23 cellular contexts compared by ENCODE assay signal in genomic region chr10:113504423-113504822, GRCh38. TPM values are rescaled to one million over a fixed set of nuclear protein-coding genes. Genes with fewer than 3 reads are reported as not detected.
DNase-seq lines count a peak whose midpoint lies in the region; FAIRE-seq and TF ChIP-seq lines count a peak whose summit lies in the region.
"Had no signal": no experiment of that assay in that cellular context is flagged by ENCODE, and none has a peak within 500 bp of the region (broad histone marks: within the 10 kb centered on the region; RNA-seq: fewer than 3 reads in every experiment).

No MANE protein-coding gene starts in this region.

- H3K36me3 ChIP-seq in breast epithelium (no peaks in the 10 kb centered on the region), bronchial epithelial cell (ENCODE audit: control insufficient read depth, insufficient read depth, low read length) (no peaks in the 10 kb centered on the region), trophoblast cell (ENCODE audit: control insufficient read depth in 1 of 2, insufficient read depth in 2 of 2, low read length in 2 of 2) (no peaks in the 10 kb centered on the region)
- H3K36me3 ChIP-seq: BE2C had no signal

- peak; percentile 26 for DNase-seq in MCF 10A (ENCODE audit: unreplicated experiment)
- no peak for DNase-seq in breast epithelium (ENCODE audit: low spot score in 2 of 2)
- peak; percentile 39 for DNase-seq in bronchial epithelial cell (ENCODE audit: low read depth)
- DNase-seq in fibroblast of mammary gland (ENCODE audit: low read depth): peak; percentile 16
- peak in 1 of 2 donors; percentile 4 for DNase-seq in trophoblast cell
- no peak for DNase-seq in A172 (ENCODE audit: low spot score)
- DNase-seq in H9: no peak
- DNase-seq in AG08395 (ENCODE audit: low spot score): no peak
- DNase-seq: 8988T; BE2C; C1 segment of cervical spinal cord; CD4-positive, CD25-positive, alpha-beta regulatory T cell; CD8-positive, alpha-beta memory T cell; COR-L47; DMS 273 treated with DMSO at 0.1 percent for 48 hours; DMS53; DND-41; EL; GOT3; H7 had no signal

- POLR2A ChIA-PET in MCF 10A (lab: Yijun Ruan, JAX): no interaction called here

- BruUV-seq in MCF 10A (replicated peaks; lab: Mats Ljungman, UMichigan): no TSS peak

- no peaks in the 10 kb centered on the region for H3K36me3 Mint-ChIP-seq in MCF 10A (ENCODE audit: insufficient read depth, unreplicated experiment)
- H3K36me3 Mint-ChIP-seq in H9 (ENCODE audit: insufficient read depth in 1 of 3, low read depth in 3 of 3): peaks cover 0 to 3% (median 0%) of the 10 kb centered on the region in 3 experiments; a peak in 1 of 7 replicates
- H3K36me3 Mint-ChIP-seq: CD4-positive, CD25-positive, alpha-beta regulatory T cell; CD8-positive, alpha-beta memory T cell had no signal

- H3K9ac ChIP-seq in trophoblast cell (ENCODE audit: low read length) (no peak overlapping the region), H9 (ENCODE audit: extremely low read depth, insufficient read length, low read length) (no peak overlapping the region)

- no peaks in the 10 kb centered on the region for H3K9me3 Mint-ChIP-seq in MCF 10A (ENCODE audit: unreplicated experiment)
- H3K9me3 Mint-ChIP-seq in H9: no peaks in the 10 kb centered on the region; a peak in 1 of 5 replicates
- H3K9me3 Mint-ChIP-seq: CD4-positive, CD25-positive, alpha-beta regulatory T cell had no signal

- no peak for TF ChIP-seq POLR2A in breast epithelium (IDR thresholded peaks at IDR 0.05)

- no peak overlapping the region for H3K4me3 Mint-ChIP-seq in MCF 10A (ENCODE audit: unreplicated experiment)
- H3K4me3 Mint-ChIP-seq in H9: no peak overlapping the region
- H3K4me3 Mint-ChIP-seq: CD4-positive, CD25-positive, alpha-beta regulatory T cell; CD8-positive, alpha-beta memory T cell had no signal

- no peak overlapping the region for H2AK5ac ChIP-seq in trophoblast cell (ENCODE audit: low read length)
- H2AK5ac ChIP-seq in H9 (ENCODE audit: insufficient read length, low read length): no peak overlapping the region

- intact Hi-C loops in MCF 10A (cut with micrococcal nuclease) (no loop called here), breast epithelium (cut with DNase I; ENCODE audit: low total_unique reads) (no loop called here)

- H3K4me1 Mint-ChIP-seq in MCF 10A (ENCODE audit: insufficient read depth, unreplicated experiment): no peaks in the 10 kb centered on the region
- no peaks in the 10 kb centered on the region for H3K4me1 Mint-ChIP-seq in H9
- H3K4me1 Mint-ChIP-seq: CD4-positive, CD25-positive, alpha-beta regulatory T cell; CD8-positive, alpha-beta memory T cell had no signal

- no peaks in the 10 kb centered on the region for H4K20me1 ChIP-seq in H9 (ENCODE audit: control insufficient read depth, insufficient read depth, insufficient read length)

- H3K4ac ChIP-seq in trophoblast cell (ENCODE audit: low read depth, low read length): no peak overlapping the region
- no peak overlapping the region for H3K4ac ChIP-seq in H9 (ENCODE audit: low read depth, low read length)

- H3K23ac ChIP-seq in trophoblast cell (ENCODE audit: low read length) (peak overlapping the region; percentile 66), H9 (ENCODE audit: insufficient read length, low read depth, low read length) (no peak overlapping the region)

- H3K27me3 ChIP-seq in breast epithelium: no peaks in the 10 kb centered on the region
- no peaks in the 10 kb centered on the region for H3K27me3 ChIP-seq in bronchial epithelial cell (ENCODE audit: control insufficient read depth, insufficient read depth, low read length)
- H3K27me3 ChIP-seq in trophoblast cell (ENCODE audit: insufficient read depth, low read length): no peaks in the 10 kb centered on the region
- no peaks in the 10 kb centered on the region for H3K27me3 ChIP-seq in H9 (ENCODE audit: insufficient read depth, low read length)
- H3K27me3 ChIP-seq: BE2C had no signal

- no peak overlapping the region for H3K27ac Mint-ChIP-seq in MCF 10A (ENCODE audit: low read depth, unreplicated experiment)
- no peak overlapping the region for H3K27ac Mint-ChIP-seq in H9
- H3K27ac Mint-ChIP-seq: CD4-positive, CD25-positive, alpha-beta regulatory T cell; CD8-positive, alpha-beta memory T cell had no signal

- H2AFZ ChIP-seq in trophoblast cell (ENCODE audit: insufficient read depth, low read length, poor library complexity) (no peak overlapping the region), H9 (ENCODE audit: low read length) (no peak overlapping the region)

- H3K18ac ChIP-seq in trophoblast cell (ENCODE audit: low read length): no peak overlapping the region
- H3K18ac ChIP-seq in H9 (ENCODE audit: insufficient read length, low read depth, low read length): no peak overlapping the region

- H4K8ac ChIP-seq in trophoblast cell (ENCODE audit: low read depth, low read length) (no peak overlapping the region), H9 (replicated peaks; ENCODE audit: insufficient read length, low read depth, low read length) (no peak overlapping the region)

- H3K27ac ChIP-seq in breast epithelium (no peak overlapping the region), trophoblast cell (ENCODE audit: low read depth, low read length) (no peak overlapping the region), H9 (ENCODE audit: insufficient read length, low read depth, low read length) (no peak overlapping the region)

- H4K5ac ChIP-seq in H9 (ENCODE audit: insufficient read length, low read depth, low read length): no peak overlapping the region

- H3K79me2 ChIP-seq in trophoblast cell (ENCODE audit: control insufficient read depth, insufficient read depth, low read length, poor library complexity): no peaks in the 10 kb centered on the region
- H3K79me2 ChIP-seq in H9 (ENCODE audit: insufficient read depth, low read length): no peaks in the 10 kb centered on the region; the same call in 1 of the 2 replicates

- CTCF ChIA-PET in MCF 10A (lab: Yijun Ruan, JAX): interaction anchor here (1.3 kb wide), 1 partner anchor 16 kb away, joined by 4 read pairs; no protein-coding TSS in a partner anchor

- TF ChIP-seq CTCF in MCF 10A (IDR thresholded peaks at IDR 0.05; ENCODE audit: unreplicated experiment) (no peak), breast epithelium (IDR thresholded peaks at IDR 0.05) (no peak), bronchial epithelial cell (IDR thresholded peaks at IDR 0.05; ENCODE audit: insufficient read depth, low read length, severe bottlenecking) (no peak), fibroblast of mammary gland (conservative IDR thresholded peaks at IDR 0.05; ENCODE audit: control insufficient read depth, insufficient read depth, low read depth, low read length) (no peak), H9 (conservative IDR thresholded peaks at IDR 0.05) (no peak)

- no peak overlapping the region for H4K12ac ChIP-seq in trophoblast cell (ENCODE audit: low read depth, low read length)

- H3K27me3 Mint-ChIP-seq in MCF 10A (ENCODE audit: insufficient read depth, unreplicated experiment) (peaks cover 65% of the 10 kb centered on the region), H9 (ENCODE audit: low read depth) (peaks cover 55% of the 10 kb centered on the region)

- no peak overlapping the region for H4K91ac ChIP-seq in trophoblast cell (ENCODE audit: low read depth, low read length)
- no peak overlapping the region for H4K91ac ChIP-seq in H9 (ENCODE audit: insufficient read length, low read depth, low read length)

- no peaks in the 10 kb centered on the region for H3K23me2 ChIP-seq in H9 (ENCODE audit: insufficient read length, low read depth, low read length, poor library complexity, severe bottlenecking)

- H2BK12ac ChIP-seq in trophoblast cell (ENCODE audit: low read length) (no peak overlapping the region), H9 (ENCODE audit: insufficient read length, low read depth, low read length) (no peak overlapping the region)

- H3K14ac ChIP-seq in trophoblast cell (ENCODE audit: low read length) (no peak overlapping the region), H9 (ENCODE audit: insufficient read depth, low read length) (no peak overlapping the region)

- H2BK5ac ChIP-seq in trophoblast cell (ENCODE audit: low read depth, low read length, poor library complexity) (no peak overlapping the region), H9 (ENCODE audit: insufficient read length, low read length) (no peak overlapping the region)

- no peaks in the 10 kb centered on the region for H3K79me1 ChIP-seq in trophoblast cell (ENCODE audit: low read length)
- no peaks in the 10 kb centered on the region for H3K79me1 ChIP-seq in H9 (ENCODE audit: insufficient read depth, low read depth, low read length, poor library complexity, severe bottlenecking)

- H2BK120ac ChIP-seq in trophoblast cell (ENCODE audit: insufficient read depth, low read length, poor library complexity): no peak overlapping the region
- H2BK120ac ChIP-seq in H9 (ENCODE audit: low read depth, low read length, poor library complexity, severe bottlenecking): no peak overlapping the region

- no peak overlapping the region for H3K4me3 ChIP-seq in breast epithelium
- no peak overlapping the region for H3K4me3 ChIP-seq in bronchial epithelial cell (ENCODE audit: low read depth, low read length)
- no peak overlapping the region for H3K4me3 ChIP-seq in fibroblast of mammary gland (ENCODE audit: control insufficient read depth, low read depth, low read length)
- H3K4me3 ChIP-seq in trophoblast cell (ENCODE audit: low read depth, low read length): no peak overlapping the region

- H3K4me2 ChIP-seq in trophoblast cell (ENCODE audit: low read length) (no peak overlapping the region), H9 (ENCODE audit: insufficient read depth, insufficient read length, low read length) (no peak overlapping the region)

- H2BK20ac ChIP-seq in H9 (ENCODE audit: low read depth, low read length, poor library complexity, severe bottlenecking): no peak overlapping the region

- H3K56ac ChIP-seq in H9 (ENCODE audit: insufficient read length, low read depth, low read length): no peak overlapping the region

- H2BK15ac ChIP-seq in H9 (ENCODE audit: low read depth, low read length): no peak overlapping the region

- H3K4me1 ChIP-seq in breast epithelium (no peaks in the 10 kb centered on the region), trophoblast cell (ENCODE audit: control insufficient read depth in 1 of 2, insufficient read depth in 2 of 2, low read length in 2 of 2) (no peaks in the 10 kb centered on the region), H9 (ENCODE audit: insufficient read depth, low read length) (no peaks in the 10 kb centered on the region)
- H3K4me1 ChIP-seq: BE2C had no signal

- no peak for FAIRE-seq in bronchial epithelial cell (lab: Jason Lieb, UNC)
- FAIRE-seq: GM12891 had no signal

- no peak overlapping the region for H3T11ph ChIP-seq in H9 (ENCODE audit: low read length)

- no CpG with 5 or more reads among the region's 3 CpGs for WGBS in trophoblast cell (ENCODE audit: extremely low coverage, insufficient coverage, insufficient read length)
- no CpG with 5 or more reads among the region's 3 CpGs for WGBS in H9 (ENCODE audit: extremely low coverage, insufficient read length, low lambda C conversion rate)

- no peaks in the 10 kb centered on the region for H3K9me3 ChIP-seq in breast epithelium
- no peaks in the 10 kb centered on the region for H3K9me3 ChIP-seq in trophoblast cell (ENCODE audit: insufficient read depth, low read depth, low read length)
- H3K9me3 ChIP-seq in H9 (ENCODE audit: control insufficient read depth, low read depth, low read length): no peaks in the 10 kb centered on the region
- H3K9me3 ChIP-seq: BE2C had no signal

RNA-seq across cellular contexts. Expression of gene HABP2, which starts 48.4 kb away (rescaled TPM):
- total RNA-seq in MCF 10A (2022): not detected in 2 replicates
- total RNA-seq in breast epithelium: under 1 TPM in 2 of 3 donors, not detected in 1; 0.29 to 0.66 TPM
- total RNA-seq in bronchial epithelial cell: not detected in 2 replicates
- polyA plus RNA-seq in trophoblast cell (2013): 0.03 TPM in 2 replicates
- total RNA-seq in A172 (2014; rRNA removed; shearing (Covaris generic)): not detected in 2 replicates
- total RNA-seq in H9 (2021): not detected in 2 replicates
- total RNA-seq: CD4-positive, CD25-positive, alpha-beta regulatory T cell; CD8-positive, alpha-beta memory T cell; G401; H7; HT-29 had no signal
- polyA plus RNA-seq: CD4-positive, CD25-positive, alpha-beta regulatory T cell; CD8-positive, alpha-beta memory T cell had no signal

Comparison
In these comparisons a context has a peak if more than half of its experiments do, and no peak if none do; other contexts are left out.
1. DNase-seq: peak in MCF 10A (single experiment), bronchial epithelial cell (single experiment) and fibroblast of mammary gland (single experiment); none in breast epithelium (0 of 2), A172 (single experiment), H9 (single experiment) and AG08395 (single experiment).